ENCODE assay signal across 1 cellular context in genomic region chr20:6708010-6708409, GRCh38.
TF ChIP-seq lines count a peak whose summit lies in the region.

No MANE protein-coding gene starts in this region.

TF ChIP-seq in GM12878, 131 proteins besides CTCF, POLR2A, EP300 and RAD21 (continued from another document):
- TF ChIP-seq, protein P1, sequence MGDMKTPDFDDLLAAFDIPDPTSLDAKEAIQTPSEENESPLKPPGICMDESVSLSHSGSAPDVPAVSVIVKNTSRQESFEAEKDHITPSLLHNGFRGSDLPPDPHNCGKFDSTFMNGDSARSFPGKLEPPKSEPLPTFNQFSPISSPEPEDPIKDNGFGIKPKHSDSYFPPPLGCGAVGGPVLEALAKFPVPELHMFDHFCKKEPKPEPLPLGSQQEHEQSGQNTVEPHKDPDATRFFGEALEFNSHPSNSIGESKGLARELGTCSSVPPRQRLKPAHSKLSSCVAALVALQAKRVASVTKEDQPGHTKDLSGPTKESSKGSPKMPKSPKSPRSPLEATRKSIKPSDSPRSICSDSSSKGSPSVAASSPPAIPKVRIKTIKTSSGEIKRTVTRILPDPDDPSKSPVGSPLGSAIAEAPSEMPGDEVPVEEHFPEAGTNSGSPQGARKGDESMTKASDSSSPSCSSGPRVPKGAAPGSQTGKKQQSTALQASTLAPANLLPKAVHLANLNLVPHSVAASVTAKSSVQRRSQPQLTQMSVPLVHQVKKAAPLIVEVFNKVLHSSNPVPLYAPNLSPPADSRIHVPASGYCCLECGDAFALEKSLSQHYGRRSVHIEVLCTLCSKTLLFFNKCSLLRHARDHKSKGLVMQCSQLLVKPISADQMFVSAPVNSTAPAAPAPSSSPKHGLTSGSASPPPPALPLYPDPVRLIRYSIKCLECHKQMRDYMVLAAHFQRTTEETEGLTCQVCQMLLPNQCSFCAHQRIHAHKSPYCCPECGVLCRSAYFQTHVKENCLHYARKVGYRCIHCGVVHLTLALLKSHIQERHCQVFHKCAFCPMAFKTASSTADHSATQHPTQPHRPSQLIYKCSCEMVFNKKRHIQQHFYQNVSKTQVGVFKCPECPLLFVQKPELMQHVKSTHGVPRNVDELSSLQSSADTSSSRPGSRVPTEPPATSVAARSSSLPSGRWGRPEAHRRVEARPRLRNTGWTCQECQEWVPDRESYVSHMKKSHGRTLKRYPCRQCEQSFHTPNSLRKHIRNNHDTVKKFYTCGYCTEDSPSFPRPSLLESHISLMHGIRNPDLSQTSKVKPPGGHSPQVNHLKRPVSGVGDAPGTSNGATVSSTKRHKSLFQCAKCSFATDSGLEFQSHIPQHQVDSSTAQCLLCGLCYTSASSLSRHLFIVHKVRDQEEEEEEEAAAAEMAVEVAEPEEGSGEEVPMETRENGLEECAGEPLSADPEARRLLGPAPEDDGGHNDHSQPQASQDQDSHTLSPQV (IDR thresholded peaks at IDR 0.05) = no peak
- TF ChIP-seq MYC (IDR thresholded peaks at IDR 0.05; ENCODE audit: insufficient read depth, insufficient read length, insufficient replicate concordance, low read length, severe bottlenecking) = no peak
- no peak for TF ChIP-seq NR2C2 (IDR thresholded peaks at IDR 0.05; ENCODE audit: borderline replicate concordance, control insufficient read depth, insufficient read length, low read depth)
- TF ChIP-seq SUPT20H (IDR thresholded peaks at IDR 0.05; ENCODE audit: borderline replicate concordance, control insufficient read depth, low read depth, low read length) = no peak
- TF ChIP-seq HDAC6 (IDR thresholded peaks at IDR 0.05; ENCODE audit: unreplicated experiment) = no peak
- TF ChIP-seq, protein P2, sequence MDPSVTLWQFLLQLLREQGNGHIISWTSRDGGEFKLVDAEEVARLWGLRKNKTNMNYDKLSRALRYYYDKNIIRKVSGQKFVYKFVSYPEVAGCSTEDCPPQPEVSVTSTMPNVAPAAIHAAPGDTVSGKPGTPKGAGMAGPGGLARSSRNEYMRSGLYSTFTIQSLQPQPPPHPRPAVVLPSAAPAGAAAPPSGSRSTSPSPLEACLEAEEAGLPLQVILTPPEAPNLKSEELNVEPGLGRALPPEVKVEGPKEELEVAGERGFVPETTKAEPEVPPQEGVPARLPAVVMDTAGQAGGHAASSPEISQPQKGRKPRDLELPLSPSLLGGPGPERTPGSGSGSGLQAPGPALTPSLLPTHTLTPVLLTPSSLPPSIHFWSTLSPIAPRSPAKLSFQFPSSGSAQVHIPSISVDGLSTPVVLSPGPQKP (IDR thresholded peaks at IDR 0.05; ENCODE audit: low read depth, low read length) = no peak
- no peak for TF ChIP-seq POU2F2 (IDR thresholded peaks at IDR 0.05; ENCODE audit: borderline replicate concordance, low read depth, low read length)
- no peak for TF ChIP-seq STAT3 (IDR thresholded peaks at IDR 0.05; ENCODE audit: low read depth, low read length)
- no peak for TF ChIP-seq CHD4 (IDR thresholded peaks at IDR 0.05)
- TF ChIP-seq ETV6 (conservative IDR thresholded peaks at IDR 0.05 in 1 of 2, IDR thresholded peaks at IDR 0.05 in 1 of 2; ENCODE audit: borderline replicate concordance in 1 of 2, low read depth in 1 of 2) = no peak
- no peak for TF ChIP-seq RAD51 (IDR thresholded peaks at IDR 0.05)
- no peak for TF ChIP-seq STAT1 (conservative IDR thresholded peaks at IDR 0.05)
- no peak for TF ChIP-seq FOXK2 (IDR thresholded peaks at IDR 0.05)
- TF ChIP-seq, protein P3, sequence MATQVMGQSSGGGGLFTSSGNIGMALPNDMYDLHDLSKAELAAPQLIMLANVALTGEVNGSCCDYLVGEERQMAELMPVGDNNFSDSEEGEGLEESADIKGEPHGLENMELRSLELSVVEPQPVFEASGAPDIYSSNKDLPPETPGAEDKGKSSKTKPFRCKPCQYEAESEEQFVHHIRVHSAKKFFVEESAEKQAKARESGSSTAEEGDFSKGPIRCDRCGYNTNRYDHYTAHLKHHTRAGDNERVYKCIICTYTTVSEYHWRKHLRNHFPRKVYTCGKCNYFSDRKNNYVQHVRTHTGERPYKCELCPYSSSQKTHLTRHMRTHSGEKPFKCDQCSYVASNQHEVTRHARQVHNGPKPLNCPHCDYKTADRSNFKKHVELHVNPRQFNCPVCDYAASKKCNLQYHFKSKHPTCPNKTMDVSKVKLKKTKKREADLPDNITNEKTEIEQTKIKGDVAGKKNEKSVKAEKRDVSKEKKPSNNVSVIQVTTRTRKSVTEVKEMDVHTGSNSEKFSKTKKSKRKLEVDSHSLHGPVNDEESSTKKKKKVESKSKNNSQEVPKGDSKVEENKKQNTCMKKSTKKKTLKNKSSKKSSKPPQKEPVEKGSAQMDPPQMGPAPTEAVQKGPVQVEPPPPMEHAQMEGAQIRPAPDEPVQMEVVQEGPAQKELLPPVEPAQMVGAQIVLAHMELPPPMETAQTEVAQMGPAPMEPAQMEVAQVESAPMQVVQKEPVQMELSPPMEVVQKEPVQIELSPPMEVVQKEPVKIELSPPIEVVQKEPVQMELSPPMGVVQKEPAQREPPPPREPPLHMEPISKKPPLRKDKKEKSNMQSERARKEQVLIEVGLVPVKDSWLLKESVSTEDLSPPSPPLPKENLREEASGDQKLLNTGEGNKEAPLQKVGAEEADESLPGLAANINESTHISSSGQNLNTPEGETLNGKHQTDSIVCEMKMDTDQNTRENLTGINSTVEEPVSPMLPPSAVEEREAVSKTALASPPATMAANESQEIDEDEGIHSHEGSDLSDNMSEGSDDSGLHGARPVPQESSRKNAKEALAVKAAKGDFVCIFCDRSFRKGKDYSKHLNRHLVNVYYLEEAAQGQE (IDR thresholded peaks at IDR 0.05; ENCODE audit: low read depth, low read length) = no peak
- TF ChIP-seq RUNX3 (IDR thresholded peaks at IDR 0.05; ENCODE audit: low read length) = no peak
- no peak for TF ChIP-seq IKZF2 (IDR thresholded peaks at IDR 0.05)
- TF ChIP-seq MTA2 (IDR thresholded peaks at IDR 0.05; ENCODE audit: low read depth) = no peak
